In the genomic region with DNA sequence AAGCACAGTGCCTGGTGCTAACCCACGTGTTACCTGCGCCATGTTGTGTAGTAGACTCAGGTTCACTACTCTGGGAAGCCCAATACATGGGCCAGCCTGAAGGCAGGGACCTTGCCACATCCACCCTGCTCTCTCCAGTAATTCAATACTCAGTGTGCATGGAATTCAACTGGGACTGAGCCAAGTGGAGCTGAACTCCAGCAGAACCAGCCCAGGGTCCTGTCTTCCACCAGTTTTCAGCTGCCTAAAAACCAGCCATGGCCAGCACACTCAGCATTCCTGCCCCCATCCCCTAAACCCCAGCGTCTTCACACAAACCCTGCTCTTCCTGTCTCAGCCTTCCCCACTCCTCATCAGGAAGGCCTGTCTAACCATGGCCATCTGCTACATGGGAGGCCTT, we compare ENCODE assay signal across 20 cellular contexts. TPM values are rescaled to one million over a fixed set of nuclear protein-coding genes. Genes with fewer than 3 reads are reported as not detected.
"Had no signal": no experiment of that assay in that cellular context is flagged by ENCODE, and none has a peak within 500 bp of the region (broad histone marks: within the 10 kb centered on the region; RNA-seq: fewer than 3 reads in every experiment).

No MANE protein-coding gene starts in this region.

- H3K36me3 ChIP-seq: brain microvascular endothelial cell had no signal

- H3K27me3 ChIP-seq: dorsolateral prefrontal cortex had no signal

- H3K27ac Mint-ChIP-seq: activated naive CD8-positive, alpha-beta T cell treated with anti-CD3 and anti-CD28 coated beads, Interleukin-2, amount 10 ng/mL, durations not matched to agents 7 days and 5 days; endodermal cell; naive B cell; stimulated activated naive CD8-positive, alpha-beta T cell treated with anti-CD3 and anti-CD28 coated beads, Interleukin-15, Interleukin-2, amounts not matched to agents 100 ng/mL and 50 ng/mL, for 24 hours; type B pancreatic cell had no signal

- H3K4me1 Mint-ChIP-seq: activated naive CD8-positive, alpha-beta T cell treated with anti-CD3 and anti-CD28 coated beads, Interleukin-2, amount 10 ng/mL, durations not matched to agents 7 days and 5 days; naive B cell had no signal

- H2AFZ ChIP-seq: parathyroid adenoma had no signal

- H3K9me3 Mint-ChIP-seq: activated naive CD8-positive, alpha-beta T cell treated with anti-CD3 and anti-CD28 coated beads, Interleukin-2, amount 10 ng/mL, durations not matched to agents 7 days and 5 days; endodermal cell; naive B cell; stimulated activated naive CD8-positive, alpha-beta T cell treated with anti-CD3 and anti-CD28 coated beads, Interleukin-15, Interleukin-2, amounts not matched to agents 100 ng/mL and 50 ng/mL, for 24 hours; type B pancreatic cell had no signal

- H3K4me3 Mint-ChIP-seq: activated naive CD8-positive, alpha-beta T cell treated with anti-CD3 and anti-CD28 coated beads, Interleukin-2, amount 10 ng/mL, durations not matched to agents 7 days and 5 days; endodermal cell; stimulated activated naive CD8-positive, alpha-beta T cell treated with anti-CD3 and anti-CD28 coated beads, Interleukin-15, Interleukin-2, amounts not matched to agents 100 ng/mL and 50 ng/mL, for 24 hours; type B pancreatic cell had no signal

- H3K79me2 ChIP-seq: parathyroid adenoma had no signal

- H3K36me3 Mint-ChIP-seq: activated naive CD8-positive, alpha-beta T cell treated with anti-CD3 and anti-CD28 coated beads, Interleukin-2, amount 10 ng/mL, durations not matched to agents 7 days and 5 days; naive B cell; type B pancreatic cell had no signal

- H3K27ac ChIP-seq: brain microvascular endothelial cell, dorsolateral prefrontal cortex, parathyroid adenoma had no signal

- H3K4me3 ChIP-seq: dorsolateral prefrontal cortex had no signal

- DNase-seq: activated CD4-positive, CD25-positive, alpha-beta regulatory T cell treated with anti-CD3 and anti-CD28 coated beads, Interleukin-2, amount 50 U/mL, for 72 hours; activated naive CD4-positive, alpha-beta T cell; activated naive CD8-positive, alpha-beta T cell treated with anti-CD3 and anti-CD28 coated beads, Interleukin-2, amount 10 ng/mL, durations not matched to agents 7 days and 5 days; anterior cingulate cortex; brain microvascular endothelial cell; cerebellar nuclear complex; endodermal cell; erythroblast; naive B cell; retina; small intestine; T-helper 9 cell had no signal

RNA-seq across cellular contexts. Expression of a gene that starts 15.4 kb away (rescaled TPM):
- total RNA-seq: activated CD8-positive, alpha-beta memory T cell treated with anti-CD3 and anti-CD28 coated beads for 36 hours; activated naive CD8-positive, alpha-beta T cell treated with anti-CD3 and anti-CD28 coated beads, Interleukin-2, amount 10 ng/mL, durations not matched to agents 7 days and 5 days; lung microvascular endothelial cell; mononuclear cell; temporal lobe had no signal
